1 cellular context compared by ENCODE assay signal in the genomic region with DNA sequence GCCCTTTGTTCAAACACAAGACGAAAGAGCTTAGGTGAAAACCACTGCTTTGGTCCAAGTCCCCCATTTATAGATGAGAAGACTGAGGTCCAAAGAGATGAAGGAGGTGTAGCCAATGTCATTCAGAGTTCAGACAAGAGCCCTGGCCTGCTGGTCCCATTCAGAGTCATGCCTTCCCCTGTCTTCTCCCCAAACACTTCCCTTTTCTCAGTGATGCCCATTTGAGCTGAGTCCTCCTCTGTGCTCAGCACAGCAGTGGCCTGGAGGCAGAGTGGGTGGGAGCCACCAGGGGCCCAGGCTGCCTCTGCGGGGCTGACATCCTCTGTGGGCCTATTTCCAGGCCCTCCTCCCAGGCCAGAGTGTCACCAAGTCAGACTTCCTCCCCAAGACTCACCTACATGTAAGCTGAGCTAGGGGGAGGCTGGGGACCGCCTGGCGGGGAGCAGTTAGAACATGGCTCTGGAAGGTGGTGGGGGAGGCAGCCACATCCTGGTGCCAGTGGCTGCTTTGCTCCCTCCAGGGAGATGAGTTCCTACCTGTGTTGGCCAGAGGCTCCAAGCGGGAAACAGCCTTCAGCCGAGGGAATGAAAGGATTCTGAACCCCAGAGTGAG.
TF ChIP-seq lines count a peak whose summit lies in the region.

No MANE protein-coding gene starts in this region.

TF ChIP-seq in K562, 482 proteins besides CTCF, POLR2A, EP300 and RAD21:
- no peak for TF ChIP-seq TAL1 (IDR thresholded peaks at IDR 0.05)
- TF ChIP-seq ASH1L (IDR thresholded peaks at IDR 0.05; ENCODE audit: borderline replicate concordance, low read depth, partially characterized antibody) = no peak
- TF ChIP-seq LARP7 (IDR thresholded peaks at IDR 0.05) = no peak
- TF ChIP-seq, protein P1, sequence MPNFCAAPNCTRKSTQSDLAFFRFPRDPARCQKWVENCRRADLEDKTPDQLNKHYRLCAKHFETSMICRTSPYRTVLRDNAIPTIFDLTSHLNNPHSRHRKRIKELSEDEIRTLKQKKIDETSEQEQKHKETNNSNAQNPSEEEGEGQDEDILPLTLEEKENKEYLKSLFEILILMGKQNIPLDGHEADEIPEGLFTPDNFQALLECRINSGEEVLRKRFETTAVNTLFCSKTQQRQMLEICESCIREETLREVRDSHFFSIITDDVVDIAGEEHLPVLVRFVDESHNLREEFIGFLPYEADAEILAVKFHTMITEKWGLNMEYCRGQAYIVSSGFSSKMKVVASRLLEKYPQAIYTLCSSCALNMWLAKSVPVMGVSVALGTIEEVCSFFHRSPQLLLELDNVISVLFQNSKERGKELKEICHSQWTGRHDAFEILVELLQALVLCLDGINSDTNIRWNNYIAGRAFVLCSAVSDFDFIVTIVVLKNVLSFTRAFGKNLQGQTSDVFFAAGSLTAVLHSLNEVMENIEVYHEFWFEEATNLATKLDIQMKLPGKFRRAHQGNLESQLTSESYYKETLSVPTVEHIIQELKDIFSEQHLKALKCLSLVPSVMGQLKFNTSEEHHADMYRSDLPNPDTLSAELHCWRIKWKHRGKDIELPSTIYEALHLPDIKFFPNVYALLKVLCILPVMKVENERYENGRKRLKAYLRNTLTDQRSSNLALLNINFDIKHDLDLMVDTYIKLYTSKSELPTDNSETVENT (CRISPR knock-in tag; IDR thresholded peaks at IDR 0.05) = no peak
- TF ChIP-seq CCNT2 (IDR thresholded peaks at IDR 0.05; ENCODE audit: borderline replicate concordance, extremely low read depth, insufficient read length, low read depth, low read length) = no peak
- TF ChIP-seq ESRRA (IDR thresholded peaks at IDR 0.05; ENCODE audit: borderline replicate concordance, low read depth) = peak; percentile 44; the same call in 1 of the 2 replicates
- TF ChIP-seq SPI1 (IDR thresholded peaks at IDR 0.05; ENCODE audit: borderline replicate concordance, low read depth, low read length) = peak; percentile 62; the same call in 1 of the 2 replicates
